In genomic region chr1:39671433-39671792, GRCh38 we compare ENCODE assay signal across 9 cellular contexts. TPM values are rescaled to one million over a fixed set of nuclear protein-coding genes. Genes with fewer than 3 reads are reported as not detected.
DNase-seq lines count a peak whose midpoint lies in the region; ATAC-seq and TF ChIP-seq lines count a peak whose summit lies in the region.
"Had no signal": no experiment of that assay in that cellular context is flagged by ENCODE, and none has a peak within 500 bp of the region (broad histone marks: within the 10 kb centered on the region; RNA-seq: fewer than 3 reads in every experiment).

No MANE protein-coding gene starts in this region.

- no peak for TF ChIP-seq CTCF in A673 (conservative IDR thresholded peaks at IDR 0.05; ENCODE audit: low read depth, low read length)

- DNase-seq in A673 (ENCODE audit: low spot score), result no peak
- DNase-seq in OCI-M1 (lab: John Stamatoyannopoulos, UW), result no peak
- DNase-seq in HCEC 1CT, result no peak
- DNase-seq in activated CD4-positive, alpha-beta T cell treated with anti-CD3 and anti-CD28 coated beads for 1 hour, result no peak
- DNase-seq: NCI-H526 treated with DMSO at 0.1 percent for 48 hours had no signal

- H3K9me3 ChIP-seq in A673 (ENCODE audit: low read depth, low read length, poor library complexity, severe bottlenecking) (no peaks in the 10 kb centered on the region), HUES64 (ENCODE audit: insufficient read depth, low read depth, low read length) (no peaks in the 10 kb centered on the region), duodenal mucosa (ENCODE audit: control insufficient read depth in 1 of 2, low read length in 2 of 2) (no peaks in the 10 kb centered on the region), muscle layer of duodenum (ENCODE audit: control insufficient read depth in 1 of 2, low read length in 2 of 2) (no peaks in the 10 kb centered on the region)

- BruUV-seq in A673 (replicated peaks; lab: Mats Ljungman, UMichigan), result no TSS peak

- H3K27me3 ChIP-seq in A673 (replicated peaks; ENCODE audit: insufficient read depth, low read depth, low read length, poor library complexity) (peaks cover 45% of the 10 kb centered on the region), HUES64 (ENCODE audit: insufficient read depth, low read length) (peaks cover 99% of the 10 kb centered on the region), duodenal mucosa (ENCODE audit: control insufficient read depth in 1 of 2, insufficient read depth in 2 of 2, low read length in 2 of 2) (peaks cover 25 to 34% of the 10 kb centered on the region in 2 donors), muscle layer of duodenum (ENCODE audit: low read depth, low read length) (peaks cover 7% of the 10 kb centered on the region)

- H3K27ac ChIP-seq in A673 (ENCODE audit: low read depth, low read length, poor library complexity, severe bottlenecking), result no peak overlapping the region
- H3K27ac ChIP-seq in HUES64 (ENCODE audit: low read depth, low read length), result no peak overlapping the region
- no peak overlapping the region for H3K27ac ChIP-seq in duodenal mucosa (ENCODE audit: low read depth, low read length)
- no peak overlapping the region for H3K27ac ChIP-seq in muscle layer of duodenum (ENCODE audit: low read length)

- no peak for ATAC-seq in HG03175 (IDR thresholded peaks at IDR 0.05; ENCODE audit: unreplicated experiment)

- intact Hi-C loops in A673 (cut with micrococcal nuclease; ENCODE audit: unreplicated experiment), result no loop called here

- POLR2A ChIA-PET in A673 (lab: Charles Lee; ENCODE audit: low non-redundant PET), result no interaction called here

- H3K36me3 ChIP-seq in A673 (ENCODE audit: insufficient read depth, low read length, poor library complexity, severe bottlenecking) (no peaks in the 10 kb centered on the region), HUES64 (ENCODE audit: insufficient read depth, low read length) (no peaks in the 10 kb centered on the region), duodenal mucosa (ENCODE audit: control insufficient read depth in 1 of 2, insufficient read depth in 2 of 2, low read length in 2 of 2) (no peaks in the 10 kb centered on the region), muscle layer of duodenum (ENCODE audit: control insufficient read depth in 1 of 2, insufficient read depth in 2 of 2, low read length in 2 of 2) (no peaks in the 10 kb centered on the region)

- H3K4me1 ChIP-seq in A673 (ENCODE audit: insufficient read depth, low read length, poor library complexity, severe bottlenecking) (no peaks in the 10 kb centered on the region), HUES64 (ENCODE audit: insufficient read depth, low read length) (0 out of 2 replicates have a peak, but pooled peaks cover 3% of the 10 kb centered on the region), duodenal mucosa (ENCODE audit: control insufficient read depth in 1 of 2, insufficient read depth in 2 of 2, low read length in 2 of 2) (peaks cover 0 to 4% of the 10 kb centered on the region in 2 donors), muscle layer of duodenum (ENCODE audit: control insufficient read depth in 1 of 2, insufficient read depth in 2 of 2, low read length in 2 of 2) (peaks cover 0 to 22% of the 10 kb centered on the region in 2 donors)

- H3K4me3 ChIP-seq in A673 (ENCODE audit: low read depth, low read length, poor library complexity, severe bottlenecking) (peak overlapping the region; percentile 43), HUES64 (ENCODE audit: low read length) (peak overlapping the region; percentile 47), duodenal mucosa (ENCODE audit: low read depth in 1 of 2, low read length in 2 of 2) (peak overlapping the region; percentile 24 to 53), muscle layer of duodenum (ENCODE audit: low read depth in 1 of 2, low read length in 2 of 2) (peak overlapping the region; percentile 30 to 85)

- WGBS in HUES64, result 5% methylated on average over 26 of the region's 26 CpGs

- CTCF ChIA-PET in A673 (lab: Charles Lee), result interaction anchor here (1.5 to 1.9 kb wide), 2 partner anchors 14 to 49 kb away, joined by 4 to 9 read pairs; no protein-coding TSS in a partner anchor

- H3K9ac ChIP-seq in HUES64 (ENCODE audit: low read depth, low read length) (no peak overlapping the region), duodenal mucosa (ENCODE audit: low read depth in 1 of 2, low read length in 2 of 2) (no peak overlapping the region)

RNA-seq across cellular contexts. Expression of gene NT5C1A, which starts 0.5 kb away (rescaled TPM):
- not detected in 2 replicates for total RNA-seq in A673 (2021)
- not detected for polyA plus RNA-seq in HUES64 (2013, experiment 1 of 2)
- polyA plus RNA-seq in HUES64 (2013, experiment 2 of 2), result not detected

RNA-seq across cellular contexts. Expression of gene HPCAL4, which starts 19.8 kb away (rescaled TPM):
- total RNA-seq in A673 (2021), result not detected in 2 replicates
- 0.25 TPM for polyA plus RNA-seq in HUES64 (2013, experiment 1 of 2)
- 0.44 TPM for polyA plus RNA-seq in HUES64 (2013, experiment 2 of 2)

RNA-seq across cellular contexts. Expression of gene HEYL, which starts 32.0 kb away (rescaled TPM):
- 0.77 and 1.3 TPM in 2 replicates for total RNA-seq in A673 (2021)
- polyA plus RNA-seq in HUES64 (2013, experiment 1 of 2), result 1.5 TPM
- polyA plus RNA-seq in HUES64 (2013, experiment 2 of 2), result 3.6 TPM
